Comparison of ENCODE assay signal across 9 cellular contexts in the genomic region with DNA sequence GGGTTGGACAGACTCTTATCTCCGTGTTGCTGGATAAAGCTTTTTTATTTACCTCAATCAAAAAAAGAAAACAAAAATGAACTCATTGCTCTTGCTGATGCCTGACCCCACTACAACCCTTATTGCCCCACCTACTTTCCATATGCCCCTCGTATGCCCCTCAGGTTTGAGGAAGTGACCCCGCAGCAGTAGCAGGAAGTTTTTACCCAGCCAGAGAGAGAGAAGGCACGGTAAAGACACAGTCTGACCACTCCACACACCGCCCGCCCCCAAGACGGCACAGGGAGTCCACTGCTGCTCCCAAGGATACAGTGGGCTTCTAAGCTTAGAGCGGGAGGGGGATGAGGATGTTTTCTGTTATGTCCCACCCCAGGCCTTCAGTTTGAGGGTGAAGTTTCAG. TPM values are rescaled to one million over a fixed set of nuclear protein-coding genes. Genes with fewer than 3 reads are reported as not detected.
A peak's percentile ranks its signal among the peaks of the same experiment; 100 is the strongest.
DNase-seq lines count a peak whose midpoint lies in the region; ATAC-seq, FAIRE-seq and TF ChIP-seq lines count a peak whose summit lies in the region.
"Had no signal": no experiment of that assay in that cellular context is flagged by ENCODE, and none has a peak within 500 bp of the region (broad histone marks: within the 10 kb centered on the region; RNA-seq: fewer than 3 reads in every experiment).

No MANE protein-coding gene starts in this region.

- H3K4me1 ChIP-seq in stomach: peaks cover 40 to 97% (median 62%) of the 10 kb centered on the region in 4 donors

- no peak for TF ChIP-seq CTCF in stomach (IDR thresholded peaks at IDR 0.05)

- no peak for TF ChIP-seq POLR2A in stomach (IDR thresholded peaks at IDR 0.05)
- no peak for TF ChIP-seq POLR2A in H54 (IDR thresholded peaks at IDR 0.05; ENCODE audit: low read depth, low read length)

- peaks cover 25 to 57% (median 50%) of the 10 kb centered on the region in 4 donors for H3K36me3 ChIP-seq in stomach
- H3K36me3 ChIP-seq: pancreas had no signal

- no peak for ATAC-seq in HG03571 (IDR thresholded peaks at IDR 0.05; ENCODE audit: unreplicated experiment)

- no peaks in the 10 kb centered on the region for H3K9me3 ChIP-seq in stomach
- H3K9me3 ChIP-seq: pancreas had no signal

- H3K27me3 ChIP-seq in stomach: no peaks in the 10 kb centered on the region
- H3K27me3 ChIP-seq: pancreas had no signal

- no peak for TF ChIP-seq EP300 in stomach (IDR thresholded peaks at IDR 0.05)

- peak overlapping the region; percentile 27 to 98 (median 91) for H3K27ac ChIP-seq in stomach

- intact Hi-C loops in cardiac septum (cut with DNase I): no loop called here
- intact Hi-C loops in stomach (cut with DNase I; ENCODE audit: low total_unique reads): no loop called here

- peak; percentile 89 for FAIRE-seq in GM19239 (lab: Jason Lieb, UNC)
- FAIRE-seq in H54 (lab: Jason Lieb, UNC): no peak
- FAIRE-seq: pancreas had no signal

- 61 to 72% (median 64%) methylated on average over 8 of the region's 8 CpGs for WGBS in stomach, 5 donors

- H3K4me3 ChIP-seq in stomach: no peak overlapping the region
- H3K4me3 ChIP-seq: pancreas had no signal

- DNase-seq in GM19239 (ENCODE audit: insufficient read length, low spot score): no peak
- peak; percentile 92 for DNase-seq in SIG-M5 treated with dmso at 0.1 percent for 504 hours (lab: John Stamatoyannopoulos, UW; ENCODE audit: unreplicated experiment)
- peak; percentile 71 for DNase-seq in cardiac septum (ENCODE audit: low spot score)
- no peak for DNase-seq in stomach
- no peak for DNase-seq in NCI-H187 treated with DMSO at 0.1 percent for 48 hours (lab: John Stamatoyannopoulos, UW)
- DNase-seq in H54 (ENCODE audit: insufficient read length, low spot score): no peak
- DNase-seq: foreskin fibroblast had no signal

RNA-seq across cellular contexts. Expression of a gene that starts 9.8 kb away (rescaled TPM):
- 88.8 TPM for total RNA-seq in cardiac septum
- 100 to 1,000 TPM in 3 of 5 donors, 10 to 100 TPM in 2; 34.6 to 254 (median 100) TPM for total RNA-seq in stomach
- polyA plus RNA-seq in stomach: 10 to 100 TPM; 38.6 to 79.3 (median 40.9) TPM

Comparison
In these comparisons a context has a peak if more than half of its experiments do, and no peak if none do; other contexts are left out.
1. DNase-seq: peak in SIG-M5 treated with dmso at 0.1 percent for 504 hours (single experiment) and cardiac septum (single experiment); none in GM19239 (single experiment), stomach (single experiment), NCI-H187 treated with DMSO at 0.1 percent for 48 hours (single experiment) and H54 (single experiment).